ENCODE assay signal across 20 cellular contexts in the genomic region with DNA sequence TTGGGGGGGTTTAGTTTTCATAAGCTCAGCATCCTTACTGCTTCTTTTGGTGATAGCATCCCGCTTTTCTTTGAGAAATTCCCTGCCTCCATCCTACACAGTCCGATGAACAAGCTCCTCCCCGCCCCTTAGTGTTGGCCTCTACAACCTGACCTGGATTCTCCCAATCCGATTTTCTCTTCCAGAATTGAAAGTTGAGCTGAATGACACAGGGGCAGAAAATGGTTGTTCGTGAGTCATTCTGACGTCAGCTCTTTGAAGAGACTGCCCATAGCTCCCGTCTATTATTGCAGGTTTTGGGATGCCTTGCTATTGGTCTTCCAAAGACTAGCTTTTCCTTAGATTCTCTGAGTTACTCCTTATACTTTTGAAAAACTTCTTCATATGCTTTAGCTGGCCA.
DNase-seq lines count a peak whose midpoint lies in the region; ATAC-seq, FAIRE-seq and TF ChIP-seq lines count a peak whose summit lies in the region.
"Had no signal": no experiment of that assay in that cellular context is flagged by ENCODE, and none has a peak within 500 bp of the region (broad histone marks: within the 10 kb centered on the region; RNA-seq: fewer than 3 reads in every experiment).

No MANE protein-coding gene starts in this region.

- no peaks in the 10 kb centered on the region for H4K20me1 ChIP-seq in K562 (replicated peaks; ENCODE audit: control insufficient read depth, insufficient read depth, low read length)

- no peaks in the 10 kb centered on the region for H3K79me2 ChIP-seq in K562 (ENCODE audit: control insufficient read depth, insufficient read depth, low read length)

- CTCF ChIA-PET in K562 (lab: Yijun Ruan, JAX; ENCODE audit: low intra/inter-chr PET ratio) = no interaction called here

- intact Hi-C loops in K562 (cut with micrococcal nuclease) = no loop called here
- intact Hi-C loops in mucosa of descending colon (cut with DNase I, micrococcal nuclease) = no loop called here

- no peak for TF ChIP-seq EP300 in K562 (IDR thresholded peaks at IDR 0.05; ENCODE audit: low read length)

- no peaks in the 10 kb centered on the region for H3K36me3 ChIP-seq in MG63
- H3K36me3 ChIP-seq in K562 (ENCODE audit: control insufficient read depth, insufficient read depth, low read length) = no peaks in the 10 kb centered on the region
- no peaks in the 10 kb centered on the region for H3K36me3 ChIP-seq in mucosa of descending colon (ENCODE audit: low read depth)

- H3K4me1 ChIP-seq in K562 (replicated peaks in 1 of 2; ENCODE audit: control insufficient read depth in 2 of 2, insufficient read depth in 2 of 2, low read length in 2 of 2) = no peaks in the 10 kb centered on the region
- no peaks in the 10 kb centered on the region for H3K4me1 ChIP-seq in mucosa of descending colon (ENCODE audit: low read depth)
- H3K4me1 ChIP-seq: left lung, upper lobe of left lung had no signal

- no peaks in the 10 kb centered on the region for H3K27me3 ChIP-seq in MG63
- no peaks in the 10 kb centered on the region for H3K27me3 ChIP-seq in K562 (ENCODE audit: control insufficient read depth in 2 of 2, insufficient read depth in 2 of 2, low read length in 2 of 2)
- H3K27me3 ChIP-seq: left lung, upper lobe of left lung had no signal

- H3K9me3 ChIP-seq in MG63 (peaks cover 7% of the 10 kb centered on the region; the same call in 1 of the 2 replicates), K562 (replicated peaks; ENCODE audit: control insufficient read depth, insufficient read depth, low read depth, low read length) (no peaks in the 10 kb centered on the region), mucosa of descending colon (peaks cover 11% of the 10 kb centered on the region)

- FAIRE-seq in K562 (lab: Jason Lieb, UNC) = no peak
- FAIRE-seq: endothelial cell of umbilical vein, H1, TTC549 had no signal

- in situ Hi-C loops in K562 (cut with MboI) = no loop called here

- H3K27ac ChIP-seq in K562 (ENCODE audit: extremely low read depth, low read depth, low read length) = no peak overlapping the region
- H3K27ac ChIP-seq: left lung, upper lobe of left lung had no signal

- no TSS peak for BruUV-seq in K562 (replicated peaks; lab: Mats Ljungman, UMichigan)

- H3K4me3 ChIP-seq in MG63 (no peak overlapping the region), K562 (no peak overlapping the region), mucosa of descending colon (no peak overlapping the region)
- H3K4me3 ChIP-seq: left lung, upper lobe of left lung had no signal

- no peak for TF ChIP-seq POLR2A in K562 (conservative IDR thresholded peaks at IDR 0.05)

- DNase-seq in EL (peak; percentile 77), MG63 (peak; percentile 42), K562 (ENCODE audit: extremely low read depth in 1 of 4, low spot score in 3 of 4) (no peak), kidney tubule cell (ENCODE audit: low spot score) (peak; percentile 15), mucosa of descending colon (no peak)
- no peak for DNase-seq in activated CD8-positive, alpha-beta memory T cell treated with anti-CD3 and anti-CD28 coated beads for 24 hours
- DNase-seq: activated CD4-positive, alpha-beta T cell treated with anti-CD3 and anti-CD28 coated beads, Interleukin-2, amount 10 ng/mL, durations not matched to agents 7 days and 5 days; activated naive CD4-positive, alpha-beta T cell treated with Interleukin-2 at 50 U/mL for 16 hours; CD4-positive, alpha-beta memory T cell; DMS79 treated with DMSO at 0.1 percent for 48 hours; left lung; NCI-H1436 treated with DMSO at 0.1 percent for 48 hours; NCI-H82; nucleus accumbens; upper lobe of left lung had no signal

- ATAC-seq in K562 = no peak
- no peak for ATAC-seq in GM21367 (IDR thresholded peaks at IDR 0.05; ENCODE audit: unreplicated experiment)
- no peak for ATAC-seq in HG03378 (IDR thresholded peaks at IDR 0.05; ENCODE audit: unreplicated experiment)
- no peak for ATAC-seq in mucosa of descending colon
- ATAC-seq: left lung had no signal

- TF ChIP-seq RAD21 in K562 (CRISPR knock-in tag; conservative IDR thresholded peaks at IDR 0.05 in 1 of 2, IDR thresholded peaks at IDR 0.05 in 1 of 2) = no peak

- POLR2A ChIA-PET in K562 (lab: Yijun Ruan, JAX) = interaction anchor here (0.6 to 1.2 kb wide), 3 partner anchors 16 to 54 kb away, joined by 3 to 4 read pairs (median 3); no protein-coding TSS in a partner anchor

- TF ChIP-seq CTCF in K562 (IDR thresholded peaks at IDR 0.05 in 2 of 3, conservative IDR thresholded peaks at IDR 0.05 in 1 of 3; ENCODE audit: insufficient read depth in 2 of 3, low read depth in 1 of 3, low read length in 3 of 3) (no peak), mucosa of descending colon (IDR thresholded peaks at IDR 0.05) (no peak)

- no peak overlapping the region for H2AFZ ChIP-seq in K562 (ENCODE audit: low read depth, low read length)

- H3K4me2 ChIP-seq in K562 (ENCODE audit: insufficient read depth, low read length) = no peak overlapping the region

- no peaks in the 10 kb centered on the region for H3K9me1 ChIP-seq in K562 (ENCODE audit: control insufficient read depth, insufficient read depth, low read length)

- WGBS in K562 (ENCODE audit: insufficient coverage, low coverage, missing lambda C conversion rate) = 59% methylated on average over 7 of the region's 7 CpGs

- no peak overlapping the region for H3K9ac ChIP-seq in K562 (ENCODE audit: insufficient read depth in 1 of 2, low read depth in 2 of 2, low read length in 2 of 2)

TF ChIP-seq in K562, 482 proteins besides CTCF, POLR2A, EP300 and RAD21:
- TF ChIP-seq, protein P1, sequence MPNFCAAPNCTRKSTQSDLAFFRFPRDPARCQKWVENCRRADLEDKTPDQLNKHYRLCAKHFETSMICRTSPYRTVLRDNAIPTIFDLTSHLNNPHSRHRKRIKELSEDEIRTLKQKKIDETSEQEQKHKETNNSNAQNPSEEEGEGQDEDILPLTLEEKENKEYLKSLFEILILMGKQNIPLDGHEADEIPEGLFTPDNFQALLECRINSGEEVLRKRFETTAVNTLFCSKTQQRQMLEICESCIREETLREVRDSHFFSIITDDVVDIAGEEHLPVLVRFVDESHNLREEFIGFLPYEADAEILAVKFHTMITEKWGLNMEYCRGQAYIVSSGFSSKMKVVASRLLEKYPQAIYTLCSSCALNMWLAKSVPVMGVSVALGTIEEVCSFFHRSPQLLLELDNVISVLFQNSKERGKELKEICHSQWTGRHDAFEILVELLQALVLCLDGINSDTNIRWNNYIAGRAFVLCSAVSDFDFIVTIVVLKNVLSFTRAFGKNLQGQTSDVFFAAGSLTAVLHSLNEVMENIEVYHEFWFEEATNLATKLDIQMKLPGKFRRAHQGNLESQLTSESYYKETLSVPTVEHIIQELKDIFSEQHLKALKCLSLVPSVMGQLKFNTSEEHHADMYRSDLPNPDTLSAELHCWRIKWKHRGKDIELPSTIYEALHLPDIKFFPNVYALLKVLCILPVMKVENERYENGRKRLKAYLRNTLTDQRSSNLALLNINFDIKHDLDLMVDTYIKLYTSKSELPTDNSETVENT (CRISPR knock-in tag; IDR thresholded peaks at IDR 0.05) = no peak
- TF ChIP-seq, protein P2, sequence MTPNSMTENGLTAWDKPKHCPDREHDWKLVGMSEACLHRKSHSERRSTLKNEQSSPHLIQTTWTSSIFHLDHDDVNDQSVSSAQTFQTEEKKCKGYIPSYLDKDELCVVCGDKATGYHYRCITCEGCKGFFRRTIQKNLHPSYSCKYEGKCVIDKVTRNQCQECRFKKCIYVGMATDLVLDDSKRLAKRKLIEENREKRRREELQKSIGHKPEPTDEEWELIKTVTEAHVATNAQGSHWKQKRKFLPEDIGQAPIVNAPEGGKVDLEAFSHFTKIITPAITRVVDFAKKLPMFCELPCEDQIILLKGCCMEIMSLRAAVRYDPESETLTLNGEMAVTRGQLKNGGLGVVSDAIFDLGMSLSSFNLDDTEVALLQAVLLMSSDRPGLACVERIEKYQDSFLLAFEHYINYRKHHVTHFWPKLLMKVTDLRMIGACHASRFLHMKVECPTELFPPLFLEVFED (CRISPR knock-in tag; conservative IDR thresholded peaks at IDR 0.05) = no peak
- TF ChIP-seq, protein P3, sequence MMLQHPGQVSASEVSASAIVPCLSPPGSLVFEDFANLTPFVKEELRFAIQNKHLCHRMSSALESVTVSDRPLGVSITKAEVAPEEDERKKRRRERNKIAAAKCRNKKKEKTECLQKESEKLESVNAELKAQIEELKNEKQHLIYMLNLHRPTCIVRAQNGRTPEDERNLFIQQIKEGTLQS (IDR thresholded peaks at IDR 0.05) = peak; percentile 50; the same call in 1 of the 2 replicates
- TF ChIP-seq, protein P3 (CRISPR knock-in tag; conservative IDR thresholded peaks at IDR 0.05) = no peak

Comparison
In these comparisons a context has a peak if more than half of its experiments do, and no peak if none do; other contexts are left out.
1. DNase-seq: peak in EL (single experiment), MG63 (single experiment) and kidney tubule cell (single experiment); none in K562 (0 of 4), mucosa of descending colon (0 of 3) and activated CD8-positive, alpha-beta memory T cell treated with anti-CD3 and anti-CD28 coated beads for 24 hours (single experiment).